1 cellular context compared by ENCODE assay signal in genomic region chr9:33289501-33289900, GRCh38.
TF ChIP-seq lines count a peak whose summit lies in the region.

No MANE protein-coding gene starts in this region.

TF ChIP-seq in GM23338, 12 proteins besides CTCF, POLR2A, EP300 and RAD21 (continued from another document):
- TF ChIP-seq REST (IDR thresholded peaks at IDR 0.05; ENCODE audit: unreplicated experiment) (no peak), EZH2phosphoT487 (IDR thresholded peaks at IDR 0.05; ENCODE audit: unreplicated experiment) (no peak), NANOG (IDR thresholded peaks at IDR 0.05; ENCODE audit: borderline replicate concordance) (no peak), ZNF331 (CRISPR knock-in tag; IDR thresholded peaks at IDR 0.05; ENCODE audit: low read depth) (no peak)
